Comparison of ENCODE assay signal across 1 cellular context in the genomic region with DNA sequence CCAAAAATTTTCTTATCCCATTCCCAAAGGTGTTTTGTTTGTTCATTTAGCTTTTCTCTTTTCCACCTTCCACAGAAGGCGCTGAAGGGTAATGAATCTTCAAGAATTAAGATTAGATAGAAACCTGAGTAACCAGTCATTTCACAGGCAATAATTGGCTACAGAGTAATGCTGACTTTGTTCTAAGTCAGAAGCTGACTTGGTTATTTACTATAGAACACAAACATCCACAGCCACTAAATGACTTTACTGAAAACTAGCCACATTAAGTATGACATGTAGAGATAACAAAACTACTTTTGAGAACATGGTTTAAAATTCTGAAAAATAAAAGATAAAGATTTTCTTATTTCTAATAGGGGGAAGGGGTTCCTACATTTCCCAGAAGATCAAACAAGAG.
TF ChIP-seq lines count a peak whose summit lies in the region.

No MANE protein-coding gene starts in this region.

TF ChIP-seq in HCT116, 20 proteins besides CTCF, POLR2A, EP300 and RAD21:
- no peak for TF ChIP-seq JUND (IDR thresholded peaks at IDR 0.05)
- TF ChIP-seq ZBTB33 (IDR thresholded peaks at IDR 0.05; ENCODE audit: extremely low read depth, insufficient replicate concordance, low read length), result no peak
- TF ChIP-seq CBX3 (IDR thresholded peaks at IDR 0.05; ENCODE audit: low read depth), result no peak
- TF ChIP-seq EGR1 (IDR thresholded peaks at IDR 0.05; ENCODE audit: low read depth), result no peak
